Comparison of ENCODE assay signal across 19 cellular contexts in genomic region chr13:78147905-78148304, GRCh38.
DNase-seq lines count a peak whose midpoint lies in the region; ATAC-seq, FAIRE-seq and TF ChIP-seq lines count a peak whose summit lies in the region.
"Had no signal": no experiment of that assay in that cellular context is flagged by ENCODE, and none has a peak within 500 bp of the region (broad histone marks: within the 10 kb centered on the region; RNA-seq: fewer than 3 reads in every experiment).

No MANE protein-coding gene starts in this region.

- H3K9ac ChIP-seq in PC-3 (ENCODE audit: low read length) (no peak overlapping the region), endothelial cell of umbilical vein (replicated peaks; ENCODE audit: extremely low read depth, insufficient read depth, low read length) (peak overlapping the region; percentile 48), mesendoderm (ENCODE audit: low read length) (no peak overlapping the region)
- H3K9ac ChIP-seq: parathyroid adenoma had no signal

- no peak overlapping the region for H2BK15ac ChIP-seq in mesendoderm (replicated peaks; ENCODE audit: low read depth)

- CTCF ChIA-PET in BJ (lab: Yijun Ruan, JAX) (interaction anchor here (3.4 kb wide), 1 partner anchor 10 kb away, joined by 16 read pairs; no protein-coding TSS in a partner anchor), PC-3 (lab: Charles Lee) (interaction anchor here (0.6 kb wide), 1 partner anchor 16 kb away, joined by 4 read pairs; no protein-coding TSS in a partner anchor), endothelial cell of umbilical vein (lab: Charles Lee) (interaction anchor here (1.2 to 4.4 kb wide), 8 partner anchors 11 to 831 kb away, joined by 3 to 22 read pairs (median 6); no protein-coding TSS in a partner anchor)

- H3K36me3 ChIP-seq in BJ (ENCODE audit: control insufficient read depth, insufficient read depth, low read length), result no peaks in the 10 kb centered on the region
- no peaks in the 10 kb centered on the region for H3K36me3 ChIP-seq in PC-3 (ENCODE audit: low read depth, low read length)
- H3K36me3 ChIP-seq in endothelial cell of umbilical vein (ENCODE audit: control insufficient read depth in 2 of 2, extremely low read depth in 1 of 2, insufficient read depth in 2 of 2, low read length in 2 of 2), result no peaks in the 10 kb centered on the region
- H3K36me3 ChIP-seq in mesendoderm (ENCODE audit: control insufficient read depth, insufficient read depth, low read length), result no peaks in the 10 kb centered on the region
- H3K36me3 ChIP-seq: ascending aorta, upper lobe of left lung had no signal

- no peak overlapping the region for H2BK120ac ChIP-seq in mesendoderm (ENCODE audit: low read depth, low read length)

- intact Hi-C loops in PC-3 (cut with micrococcal nuclease), result no loop called here
- intact Hi-C loops in endothelial cell of umbilical vein (cut with micrococcal nuclease), result loop anchor here (5.0 kb wide), 1 partner anchor 509 kb away; the partner anchor contains the start of gene OBI1

- H3K9me3 ChIP-seq in PC-3 (ENCODE audit: low read length), result no peaks in the 10 kb centered on the region
- no peaks in the 10 kb centered on the region for H3K9me3 ChIP-seq in endothelial cell of umbilical vein (replicated peaks; ENCODE audit: control insufficient read depth, insufficient read depth, low read length)
- H3K9me3 ChIP-seq: ascending aorta, upper lobe of left lung had no signal

- no peaks in the 10 kb centered on the region for H3K79me1 ChIP-seq in mesendoderm (ENCODE audit: low read length)

- no peak overlapping the region for H3K4ac ChIP-seq in mesendoderm (ENCODE audit: low read depth, low read length)

- H3K4me2 ChIP-seq in PC-3 (ENCODE audit: low read length), result no peak overlapping the region
- peak overlapping the region; percentile 89 for H3K4me2 ChIP-seq in endothelial cell of umbilical vein (ENCODE audit: insufficient read depth, low read length)
- H3K4me2 ChIP-seq in mesendoderm (ENCODE audit: low read length), result no peak overlapping the region
- H3K4me2 ChIP-seq: GM23338 had no signal

- ATAC-seq in PC-3 (peak; percentile 78), HG03045 (IDR thresholded peaks at IDR 0.05; ENCODE audit: unreplicated experiment) (no peak)
- ATAC-seq: GM23338 had no signal

- FAIRE-seq in endothelial cell of umbilical vein (lab: Jason Lieb, UNC), result peak; percentile 67

- H3K23ac ChIP-seq in mesendoderm (ENCODE audit: low read length), result no peak overlapping the region

- no TSS peak for BruUV-seq in PC-3 (replicated peaks; lab: Mats Ljungman, UMichigan)
- BruUV-seq in endothelial cell of umbilical vein (replicated peaks; lab: Mats Ljungman, UMichigan), result TSS peak; percentile 82

- H2AK5ac ChIP-seq in mesendoderm (ENCODE audit: low read length), result no peak overlapping the region

- H3K18ac ChIP-seq in mesendoderm (ENCODE audit: low read length), result no peak overlapping the region

- no peak overlapping the region for H3K27ac ChIP-seq in PC-3 (ENCODE audit: low read length)
- H3K27ac ChIP-seq in endothelial cell of umbilical vein (ENCODE audit: insufficient read depth, low read depth, low read length), result peak overlapping the region; percentile 82
- no peak overlapping the region for H3K27ac ChIP-seq in mesendoderm (ENCODE audit: low read depth, low read length)
- H3K27ac ChIP-seq: ascending aorta, parathyroid adenoma, upper lobe of left lung had no signal

- H3K56ac ChIP-seq in mesendoderm (ENCODE audit: low read length), result no peak overlapping the region

- dilution Hi-C loops in endothelial cell of umbilical vein (cut with MboI; ENCODE audit: extremely low pct_ligation_motif_present, low sequenced_read_pairs), result no loop called here

- no peaks in the 10 kb centered on the region for H3F3A ChIP-seq in PC-3 (ENCODE audit: low read length, unreplicated experiment)

- no peak overlapping the region for H4K8ac ChIP-seq in mesendoderm (ENCODE audit: low read depth, low read length)

- H3K9me2 ChIP-seq in PC-3 (replicated peaks; ENCODE audit: low read length), result no peaks in the 10 kb centered on the region

- TF ChIP-seq POLR2A in endothelial cell of umbilical vein (IDR thresholded peaks at IDR 0.05; ENCODE audit: low read depth, low read length), result no peak

- H4K20me1 ChIP-seq in PC-3 (ENCODE audit: low read length), result no peaks in the 10 kb centered on the region
- no peaks in the 10 kb centered on the region for H4K20me1 ChIP-seq in endothelial cell of umbilical vein (replicated peaks; ENCODE audit: control insufficient read depth, extremely low read depth, insufficient read depth, low read length)

- H3K4me3 ChIP-seq in BJ (ENCODE audit: low read depth, low read length), result no peak overlapping the region
- H3K4me3 ChIP-seq in PC-3 (ENCODE audit: low read length), result no peak overlapping the region
- no peak overlapping the region for H3K4me3 ChIP-seq in endothelial cell of umbilical vein (replicated peaks in 1 of 3; ENCODE audit: insufficient read depth in 1 of 3, low read depth in 1 of 3, low read length in 3 of 3)
- no peak overlapping the region for H3K4me3 ChIP-seq in mesendoderm (ENCODE audit: low read length)
- H3K4me3 ChIP-seq: ascending aorta, GM23338, upper lobe of left lung had no signal

- DNase-seq in BJ (ENCODE audit: low read depth) (peak; percentile 39), PC-3 (peak; percentile 61), endothelial cell of umbilical vein (ENCODE audit: low read depth, low spot score) (peak; percentile 75), mesendoderm (peak; percentile 88), T-helper 1 cell (no peak), pons (ENCODE audit: low spot score) (no peak), NCI-H748 (lab: John Stamatoyannopoulos, UW; ENCODE audit: unreplicated experiment) (no peak)
- DNase-seq: activated CD4-positive, alpha-beta T cell treated with anti-CD3 and anti-CD28 coated beads for 48 hours; activated T-cell treated with anti-CD3 and anti-CD28 coated beads, Interleukin-2, amount 50 U/mL, for 48 hours; DMS79; endodermal cell; NCI-H345; OCI-M1; T-helper 2 cell; upper lobe of left lung had no signal

- TF ChIP-seq CTCF in BJ (IDR thresholded peaks at IDR 0.05; ENCODE audit: insufficient read depth, low read depth, low read length) (no peak), PC-3 (conservative IDR thresholded peaks at IDR 0.05; ENCODE audit: low read depth, low read length) (no peak), endothelial cell of umbilical vein (IDR thresholded peaks at IDR 0.05; ENCODE audit: extremely low read depth in 1 of 2, insufficient read depth in 1 of 2, low read depth in 1 of 2, low read length in 2 of 2) (no peak)

- no peak overlapping the region for H2BK5ac ChIP-seq in mesendoderm (ENCODE audit: low read length)

- H3K9me1 ChIP-seq in endothelial cell of umbilical vein (replicated peaks; ENCODE audit: control insufficient read depth, extremely low read depth, insufficient read depth, low read length), result no peaks in the 10 kb centered on the region

- H3K79me2 ChIP-seq in PC-3 (ENCODE audit: low read length), result no peaks in the 10 kb centered on the region
- no peaks in the 10 kb centered on the region for H3K79me2 ChIP-seq in endothelial cell of umbilical vein (ENCODE audit: control insufficient read depth, insufficient read depth, low read length)
- no peaks in the 10 kb centered on the region for H3K79me2 ChIP-seq in mesendoderm (ENCODE audit: control insufficient read depth, insufficient read depth, low read length)
- H3K79me2 ChIP-seq: parathyroid adenoma had no signal

- no peak overlapping the region for H4K5ac ChIP-seq in mesendoderm (ENCODE audit: low read length)

- H3K4me1 ChIP-seq in PC-3 (ENCODE audit: insufficient read depth, low read length), result peaks cover 5% of the 10 kb centered on the region; the same call in 1 of the 2 replicates
- H3K4me1 ChIP-seq in endothelial cell of umbilical vein (ENCODE audit: control insufficient read depth, extremely low read depth, insufficient read depth, low read length), result peaks cover 21% of the 10 kb centered on the region
- no peaks in the 10 kb centered on the region for H3K4me1 ChIP-seq in mesendoderm (ENCODE audit: control insufficient read depth, low read depth, low read length)
- H3K4me1 ChIP-seq: ascending aorta, parathyroid adenoma, upper lobe of left lung had no signal

- POLR2A ChIA-PET in BJ (lab: Charles Lee), result no interaction called here
- POLR2A ChIA-PET in PC-3 (lab: Charles Lee; ENCODE audit: unreplicated experiment), result no interaction called here
- POLR2A ChIA-PET in endothelial cell of umbilical vein (lab: Charles Lee), result no interaction called here

- H3K27me3 ChIP-seq in BJ (ENCODE audit: control insufficient read depth, insufficient read depth, low read length) (no peaks in the 10 kb centered on the region), PC-3 (ENCODE audit: low read length) (no peaks in the 10 kb centered on the region), endothelial cell of umbilical vein (ENCODE audit: control insufficient read depth in 2 of 2, insufficient read depth in 2 of 2, low read length in 2 of 2) (no peaks in the 10 kb centered on the region), mesendoderm (ENCODE audit: insufficient read depth, low read length, poor library complexity) (no peaks in the 10 kb centered on the region)
- H3K27me3 ChIP-seq: ascending aorta, upper lobe of left lung had no signal

- no peak overlapping the region for H2AFZ ChIP-seq in PC-3 (ENCODE audit: low read length)
- no peak overlapping the region for H2AFZ ChIP-seq in endothelial cell of umbilical vein (ENCODE audit: low read depth, low read length)
- H2AFZ ChIP-seq: GM23338, parathyroid adenoma had no signal

TF ChIP-seq in endothelial cell of umbilical vein, 7 proteins besides CTCF, POLR2A, EP300 and RAD21:
- TF ChIP-seq GATA2 (IDR thresholded peaks at IDR 0.05; ENCODE audit: insufficient read depth, insufficient read length, low read depth, low read length) (no peak), MAX (IDR thresholded peaks at IDR 0.05; ENCODE audit: insufficient read depth, insufficient read length) (no peak), MYC (IDR thresholded peaks at IDR 0.05; ENCODE audit: low read depth, low read length) (no peak), JUN (IDR thresholded peaks at IDR 0.05; ENCODE audit: borderline replicate concordance, insufficient read depth, insufficient read length, low read depth) (peak; percentile 96), FOS (IDR thresholded peaks at IDR 0.05; ENCODE audit: borderline replicate concordance, insufficient read depth, low read length) (peak; percentile 81), POLR2AphosphoS5 (IDR thresholded peaks at IDR 0.05; ENCODE audit: insufficient read depth, low read depth, low read length) (no peak), EZH2 (IDR thresholded peaks at IDR 0.05; ENCODE audit: borderline replicate concordance, low read depth, low read length, severe bottlenecking) (no peak)
TF ChIP-seq in endothelial cell of umbilical vein: peak in this region for 2.

Comparison
In these comparisons a context has a peak if more than half of its experiments do, and no peak if none do; other contexts are left out.
1. DNase-seq: peak in BJ (single experiment), PC-3 (single experiment), endothelial cell of umbilical vein (single experiment) and mesendoderm (single experiment); none in T-helper 1 cell (0 of 5), pons (single experiment) and NCI-H748 (single experiment).